In the genomic region with DNA sequence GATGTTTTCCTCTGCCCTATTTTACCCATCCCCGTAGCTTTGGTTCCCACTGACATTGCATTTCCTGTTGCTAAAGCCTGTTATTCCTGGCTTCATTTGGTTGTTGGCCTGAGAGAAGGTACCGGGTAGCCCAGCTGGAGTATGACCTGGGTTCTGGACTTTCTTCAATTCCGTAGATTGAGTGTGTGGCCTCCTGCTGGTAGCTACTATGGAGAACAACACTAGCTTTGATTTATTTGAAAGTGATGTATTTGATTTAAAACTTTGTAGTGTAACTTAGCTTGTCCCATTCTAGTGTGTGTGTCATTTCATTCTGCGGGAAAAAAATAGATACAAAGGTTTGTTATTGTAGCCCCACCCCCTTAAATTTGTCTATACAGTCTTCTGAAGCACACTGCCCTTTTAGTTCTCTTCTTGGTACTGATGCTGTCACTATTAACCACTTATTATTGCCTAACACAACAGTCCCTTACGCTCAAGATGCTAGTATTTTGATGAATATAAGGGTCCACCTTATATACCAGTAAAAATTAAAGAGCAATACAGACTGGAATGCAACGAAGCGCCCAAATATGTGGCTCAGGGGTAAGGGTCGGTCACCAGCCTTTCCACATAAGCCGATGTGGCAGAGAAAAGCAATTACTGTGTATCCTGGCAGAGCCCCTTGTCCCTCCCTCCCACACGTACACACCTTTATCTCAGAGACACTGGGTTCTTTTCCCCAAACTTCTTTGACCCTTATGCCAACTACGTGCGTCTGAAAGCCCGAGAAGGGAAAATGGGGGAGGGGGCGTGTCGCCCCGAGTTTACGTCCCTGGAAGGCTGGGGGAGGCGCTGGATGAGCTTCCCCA, we compare ENCODE assay signal across 8 cellular contexts. TPM values are rescaled to one million over a fixed set of nuclear protein-coding genes. Genes with fewer than 3 reads are reported as not detected.
A peak's percentile ranks its signal among the peaks of the same experiment; 100 is the strongest.
DNase-seq lines count a peak whose midpoint lies in the region; ATAC-seq and TF ChIP-seq lines count a peak whose summit lies in the region.

No MANE protein-coding gene starts in this region.

- peak; percentile 70 for TF ChIP-seq CTCF in type B pancreatic cell (conservative IDR thresholded peaks at IDR 0.05)

- H3K9me3 Mint-ChIP-seq in type B pancreatic cell = no peaks in the 10 kb centered on the region

- H3K36me3 Mint-ChIP-seq in type B pancreatic cell = peaks cover 42% of the 10 kb centered on the region

- H3K27ac ChIP-seq in SK-N-MC (peak overlapping the region; percentile 79), mesodermal cell (ENCODE audit: low read depth, low read length, severe bottlenecking) (peak overlapping the region; percentile 80)

- 9 to 55% methylated on average over 6 to 10 of the region's 18 CpGs for WGBS in mesodermal cell (ENCODE audit: insufficient coverage in 2 of 2), 2 experiments

- H3K4me1 ChIP-seq in endocrine pancreas (ENCODE audit: control insufficient read depth, insufficient read depth, low read length) = peaks cover 3% of the 10 kb centered on the region
- H3K4me1 ChIP-seq in mesodermal cell (ENCODE audit: control insufficient read depth, insufficient read depth, low read length, poor library complexity, severe bottlenecking) = peaks cover 5% of the 10 kb centered on the region

- H3K9ac ChIP-seq in SK-N-MC (ENCODE audit: insufficient read length) (peak overlapping the region; percentile 93), endocrine pancreas (ENCODE audit: control insufficient read depth, insufficient read depth, low read length) (peak overlapping the region; percentile 82)

- H3K9me3 ChIP-seq in SK-N-MC (ENCODE audit: low read depth, low read length) (no peaks in the 10 kb centered on the region), endocrine pancreas (ENCODE audit: control insufficient read depth, low read length) (no peaks in the 10 kb centered on the region), mesodermal cell (ENCODE audit: control insufficient read depth, low read length) (no peaks in the 10 kb centered on the region)

- H3K36me3 ChIP-seq in SK-N-MC (ENCODE audit: insufficient read depth, low read length) (peaks cover 44% of the 10 kb centered on the region), endocrine pancreas (ENCODE audit: control insufficient read depth, insufficient read depth, low read length) (no peaks in the 10 kb centered on the region), mesodermal cell (ENCODE audit: control insufficient read depth, insufficient read depth, low read length) (peaks cover 37% of the 10 kb centered on the region)

- H3K4me1 Mint-ChIP-seq in type B pancreatic cell (ENCODE audit: unreplicated experiment) = peaks cover 28% of the 10 kb centered on the region

- DNase-seq in NCI-H345 treated with DMSO at 0.1 percent for 48 hours (lab: John Stamatoyannopoulos, UW; ENCODE audit: unreplicated experiment) (peak; percentile 38), NCI-H345 (lab: John Stamatoyannopoulos, UW) (no peak), SK-N-MC (ENCODE audit: low read depth, low spot score) (no peak), type B pancreatic cell (ENCODE audit: extremely low spot score, unreplicated experiment) (no peak)

- H3K4me3 Mint-ChIP-seq in type B pancreatic cell = peak overlapping the region; percentile 97

- ATAC-seq in HG03066 (IDR thresholded peaks at IDR 0.05; ENCODE audit: low read depth, unreplicated experiment) (peak; percentile 12), GM18858 (IDR thresholded peaks at IDR 0.05; ENCODE audit: unreplicated experiment) (no peak)

- H3K4me3 ChIP-seq in SK-N-MC (peak overlapping the region; percentile 93), endocrine pancreas (ENCODE audit: control insufficient read depth, insufficient read depth, low read length) (peak overlapping the region; percentile 76), mesodermal cell (ENCODE audit: extremely low read depth, insufficient read depth, low read length, poor library complexity, severe bottlenecking) (peak overlapping the region; percentile 64)

- H3K27me3 Mint-ChIP-seq in type B pancreatic cell = no peaks in the 10 kb centered on the region

- H3K27me3 ChIP-seq in endocrine pancreas (ENCODE audit: control insufficient read depth, insufficient read depth, low read length) = no peaks in the 10 kb centered on the region

- H3K27ac Mint-ChIP-seq in type B pancreatic cell = peak overlapping the region; percentile 94

RNA-seq across cellular contexts. Expression of a gene that starts 0.6 kb away (rescaled TPM):
- 48.3 TPM for polyA plus RNA-seq in mesodermal cell (2013, experiment 1 of 2)
- polyA plus RNA-seq in mesodermal cell (2013, experiment 2 of 2) = 41.3 TPM
- total RNA-seq in type B pancreatic cell (ENCODE audit: low replicate concordance) = 113 and 128 TPM in 2 replicates

RNA-seq across cellular contexts. Expression of a gene that starts 33.1 kb away (rescaled TPM):
- polyA plus RNA-seq in mesodermal cell (2013, experiment 1 of 2) = 367 TPM
- 306 TPM for polyA plus RNA-seq in mesodermal cell (2013, experiment 2 of 2)
- total RNA-seq in type B pancreatic cell (ENCODE audit: low replicate concordance) = 131 and 173 TPM in 2 replicates

RNA-seq across cellular contexts. Expression of a gene that starts 41.3 kb away (rescaled TPM):
- polyA plus RNA-seq in mesodermal cell (2013, experiment 1 of 2) = 4.6 TPM
- 4.2 TPM for polyA plus RNA-seq in mesodermal cell (2013, experiment 2 of 2)
- 2.5 and 2.6 TPM in 2 replicates for total RNA-seq in type B pancreatic cell (ENCODE audit: low replicate concordance)

RNA-seq across cellular contexts. Expression of a gene that starts 54.2 kb away (rescaled TPM):
- 145 TPM for polyA plus RNA-seq in mesodermal cell (2013, experiment 1 of 2)
- polyA plus RNA-seq in mesodermal cell (2013, experiment 2 of 2) = 155 TPM
- 128 and 129 TPM in 2 replicates for total RNA-seq in type B pancreatic cell (ENCODE audit: low replicate concordance)

RNA-seq across cellular contexts. Expression of a gene that starts 54.9 kb away (rescaled TPM):
- polyA plus RNA-seq in mesodermal cell (2013, experiment 1 of 2) = 15.4 TPM
- polyA plus RNA-seq in mesodermal cell (2013, experiment 2 of 2) = 13.3 TPM
- 17.1 and 22.0 TPM in 2 replicates for total RNA-seq in type B pancreatic cell (ENCODE audit: low replicate concordance)
